ENCODE assay signal across 11 cellular contexts in genomic region chr10:91800756-91801155, GRCh38. TPM values are rescaled to one million over a fixed set of nuclear protein-coding genes. Genes with fewer than 3 reads are reported as not detected.
A peak's percentile ranks its signal among the peaks of the same experiment; 100 is the strongest.
DNase-seq lines count a peak whose midpoint lies in the region; ATAC-seq, FAIRE-seq and TF ChIP-seq lines count a peak whose summit lies in the region.
"Had no signal": no experiment of that assay in that cellular context is flagged by ENCODE, and none has a peak within 500 bp of the region (broad histone marks: within the 10 kb centered on the region; RNA-seq: fewer than 3 reads in every experiment).

No MANE protein-coding gene starts in this region.

- H3K36me3 Mint-ChIP-seq in activated CD4-positive, alpha-beta T cell treated with anti-CD3 and anti-CD28 coated beads, Interleukin-2, amount 10 ng/mL, durations not matched to agents 7 days and 5 days (ENCODE audit: low read depth): peaks cover 54% of the 10 kb centered on the region

- H3K27me3 ChIP-seq in endothelial cell of umbilical vein (ENCODE audit: control insufficient read depth in 2 of 2, insufficient read depth in 2 of 2, low read length in 2 of 2): no peaks in the 10 kb centered on the region
- no peaks in the 10 kb centered on the region for H3K27me3 ChIP-seq in psoas muscle (ENCODE audit: insufficient read depth in 3 of 3, low read length in 2 of 3)
- no peaks in the 10 kb centered on the region for H3K27me3 ChIP-seq in vagina
- H3K27me3 ChIP-seq: sigmoid colon had no signal

- dilution Hi-C loops in endothelial cell of umbilical vein (cut with MboI; ENCODE audit: extremely low pct_ligation_motif_present, low sequenced_read_pairs): no loop called here

- H3K4me2 ChIP-seq in OCI-LY7 (ENCODE audit: low read length) (peak overlapping the region; percentile 96), endothelial cell of umbilical vein (ENCODE audit: insufficient read depth, low read length) (peak overlapping the region; percentile 83)

- H3K4me3 ChIP-seq in OCI-LY7 (ENCODE audit: low read depth, low read length, poor library complexity, severe bottlenecking): peak overlapping the region; percentile 85
- H3K4me3 ChIP-seq in endothelial cell of umbilical vein (replicated peaks in 1 of 3; ENCODE audit: insufficient read depth in 1 of 3, low read depth in 1 of 3, low read length in 3 of 3): no peak overlapping the region
- H3K4me3 ChIP-seq in psoas muscle: peak overlapping the region; percentile 93
- H3K4me3 ChIP-seq in vagina: no peak overlapping the region

- H3K27me3 Mint-ChIP-seq in activated CD4-positive, alpha-beta T cell treated with anti-CD3 and anti-CD28 coated beads, Interleukin-2, amount 10 ng/mL, durations not matched to agents 7 days and 5 days: no peaks in the 10 kb centered on the region

- no peak overlapping the region for H3K27ac Mint-ChIP-seq in activated CD4-positive, alpha-beta T cell treated with anti-CD3 and anti-CD28 coated beads, Interleukin-2, amount 10 ng/mL, durations not matched to agents 7 days and 5 days

- 35 to 44% (median 39%) methylated on average over 1 of the region's 1 CpG for WGBS in psoas muscle, 3 donors

- H3K4me3 Mint-ChIP-seq in activated CD4-positive, alpha-beta T cell treated with anti-CD3 and anti-CD28 coated beads, Interleukin-2, amount 10 ng/mL, durations not matched to agents 7 days and 5 days: peak overlapping the region; percentile 98

- H3K79me2 ChIP-seq in OCI-LY7 (ENCODE audit: insufficient read depth, low read depth, low read length) (peaks cover 82% of the 10 kb centered on the region), endothelial cell of umbilical vein (ENCODE audit: control insufficient read depth, insufficient read depth, low read length) (peaks cover 67% of the 10 kb centered on the region)

- H2AFZ ChIP-seq in OCI-LY7 (ENCODE audit: low read length) (no peak overlapping the region), endothelial cell of umbilical vein (ENCODE audit: low read depth, low read length) (no peak overlapping the region)

- BruUV-seq in OCI-LY7 (replicated peaks; lab: Mats Ljungman, UMichigan) (no TSS peak), endothelial cell of umbilical vein (replicated peaks; lab: Mats Ljungman, UMichigan) (no TSS peak)

- POLR2A ChIA-PET in activated CD4-positive, alpha-beta T cell treated with anti-CD3 and anti-CD28 coated beads, Interleukin-2, amount 10 ng/mL, durations not matched to agents 7 days and 5 days (lab: Charles Lee): no interaction called here
- POLR2A ChIA-PET in OCI-LY7 (lab: Charles Lee) (interaction anchor here (0.6 to 1.3 kb wide), 4 partner anchors 13 to 556 kb away, joined by 4 to 6 read pairs (median 4); partner anchors contain the start of gene BTAF1), endothelial cell of umbilical vein (lab: Charles Lee) (no interaction called here)

- no peaks in the 10 kb centered on the region for H3K9me1 ChIP-seq in endothelial cell of umbilical vein (replicated peaks; ENCODE audit: control insufficient read depth, extremely low read depth, insufficient read depth, low read length)

- no peak overlapping the region for H3K27ac ChIP-seq in OCI-LY7 (ENCODE audit: low read depth, low read length, poor library complexity, severe bottlenecking)
- no peak overlapping the region for H3K27ac ChIP-seq in endothelial cell of umbilical vein (ENCODE audit: insufficient read depth, low read depth, low read length)
- H3K27ac ChIP-seq in psoas muscle: peak overlapping the region; percentile 96
- H3K27ac ChIP-seq in vagina: no peak overlapping the region

- FAIRE-seq in endothelial cell of umbilical vein (lab: Jason Lieb, UNC): no peak

- no peak for TF ChIP-seq CTCF in OCI-LY7 (conservative IDR thresholded peaks at IDR 0.05; ENCODE audit: low read length)
- no peak for TF ChIP-seq CTCF in endothelial cell of umbilical vein (IDR thresholded peaks at IDR 0.05; ENCODE audit: extremely low read depth in 1 of 2, insufficient read depth in 1 of 2, low read depth in 1 of 2, low read length in 2 of 2)
- no peak for TF ChIP-seq CTCF in psoas muscle (IDR thresholded peaks at IDR 0.05)
- no peak for TF ChIP-seq CTCF in vagina (IDR thresholded peaks at IDR 0.05)

- peak in 1 of 4 donors; percentile 30 for ATAC-seq in psoas muscle

- peaks cover 32% of the 10 kb centered on the region for H3K4me1 ChIP-seq in OCI-LY7 (ENCODE audit: insufficient read depth, low read length, poor library complexity, severe bottlenecking)
- H3K4me1 ChIP-seq in endothelial cell of umbilical vein (ENCODE audit: control insufficient read depth, extremely low read depth, insufficient read depth, low read length): peaks cover 28% of the 10 kb centered on the region
- H3K4me1 ChIP-seq in psoas muscle: peaks cover 45% of the 10 kb centered on the region
- H3K4me1 ChIP-seq in vagina: peaks cover 66% of the 10 kb centered on the region

- CTCF ChIA-PET in activated CD4-positive, alpha-beta T cell treated with anti-CD3 and anti-CD28 coated beads, Interleukin-2, amount 10 ng/mL, durations not matched to agents 7 days and 5 days (lab: Charles Lee): no interaction called here
- CTCF ChIA-PET in OCI-LY7 (lab: Charles Lee; ENCODE audit: unreplicated experiment): no interaction called here
- CTCF ChIA-PET in endothelial cell of umbilical vein (lab: Charles Lee): interaction anchor here (1.2 kb wide), 1 partner anchor 42 kb away, joined by 3 read pairs; no protein-coding TSS in a partner anchor

- H3K4me1 Mint-ChIP-seq in activated CD4-positive, alpha-beta T cell treated with anti-CD3 and anti-CD28 coated beads, Interleukin-2, amount 10 ng/mL, durations not matched to agents 7 days and 5 days: peaks cover 71% of the 10 kb centered on the region

- no peaks in the 10 kb centered on the region for H3K9me3 ChIP-seq in OCI-LY7 (ENCODE audit: low read length)
- no peaks in the 10 kb centered on the region for H3K9me3 ChIP-seq in endothelial cell of umbilical vein (replicated peaks; ENCODE audit: control insufficient read depth, insufficient read depth, low read length)
- no peaks in the 10 kb centered on the region for H3K9me3 ChIP-seq in psoas muscle
- H3K9me3 ChIP-seq in vagina: no peaks in the 10 kb centered on the region
- H3K9me3 ChIP-seq: sigmoid colon had no signal

- peaks cover 24% of the 10 kb centered on the region for H4K20me1 ChIP-seq in OCI-LY7 (ENCODE audit: insufficient read depth, low read length)
- H4K20me1 ChIP-seq in endothelial cell of umbilical vein (replicated peaks; ENCODE audit: control insufficient read depth, extremely low read depth, insufficient read depth, low read length): no peaks in the 10 kb centered on the region

- no peak for DNase-seq in activated CD4-positive, alpha-beta T cell treated with anti-CD3 and anti-CD28 coated beads, Interleukin-2, amount 10 ng/mL, durations not matched to agents 7 days and 5 days
- no peak for DNase-seq in activated CD4-positive, alpha-beta T cell treated with anti-CD3 and anti-CD28 coated beads for 4 hours
- peak; percentile 20 for DNase-seq in OCI-LY7 (ENCODE audit: low spot score)
- no peak for DNase-seq in endothelial cell of umbilical vein (ENCODE audit: low read depth, low spot score)
- DNase-seq in psoas muscle: no peak
- no peak for DNase-seq in midbrain (lab: John Stamatoyannopoulos, UW)
- no peak for DNase-seq in NCI-H146 treated with DMSO at 0.1 percent for 48 hours (lab: John Stamatoyannopoulos, UW; ENCODE audit: unreplicated experiment)
- DNase-seq in vagina (ENCODE audit: extremely low spot score in 2 of 2): no peak
- DNase-seq: GDM1, NCI-H2171 treated with DMSO at 0.1 percent for 48 hours, sigmoid colon had no signal

- intact Hi-C loops in OCI-LY7 (cut with micrococcal nuclease; ENCODE audit: unreplicated experiment) (no loop called here), endothelial cell of umbilical vein (cut with micrococcal nuclease) (no loop called here), psoas muscle (cut with DNase I) (no loop called here), vagina (cut with DNase I) (no loop called here)

- no peaks in the 10 kb centered on the region for H3K9me2 ChIP-seq in OCI-LY7 (ENCODE audit: insufficient read depth, low read length)

- TF ChIP-seq POLR2A in endothelial cell of umbilical vein (IDR thresholded peaks at IDR 0.05; ENCODE audit: low read depth, low read length) (no peak), vagina (IDR thresholded peaks at IDR 0.05) (no peak)

- H3K36me3 ChIP-seq in OCI-LY7 (ENCODE audit: insufficient read depth, low read length) (peaks cover 61% of the 10 kb centered on the region), endothelial cell of umbilical vein (ENCODE audit: control insufficient read depth in 2 of 2, extremely low read depth in 1 of 2, insufficient read depth in 2 of 2, low read length in 2 of 2) (peaks cover 0 to 2% of the 10 kb centered on the region in 2 experiments), psoas muscle (ENCODE audit: insufficient read depth in 1 of 2, low read depth in 1 of 2) (peaks cover 6 to 32% of the 10 kb centered on the region in 2 donors), vagina (no peaks in the 10 kb centered on the region)

- H3K9me3 Mint-ChIP-seq in activated CD4-positive, alpha-beta T cell treated with anti-CD3 and anti-CD28 coated beads, Interleukin-2, amount 10 ng/mL, durations not matched to agents 7 days and 5 days: no peaks in the 10 kb centered on the region

- no peak overlapping the region for H3K9ac ChIP-seq in endothelial cell of umbilical vein (replicated peaks; ENCODE audit: extremely low read depth, insufficient read depth, low read length)

TF ChIP-seq in endothelial cell of umbilical vein, 7 proteins besides CTCF, POLR2A, EP300 and RAD21 (continues in another document):
- TF ChIP-seq GATA2 (IDR thresholded peaks at IDR 0.05; ENCODE audit: insufficient read depth, insufficient read length, low read depth, low read length) (no peak), POLR2AphosphoS5 (IDR thresholded peaks at IDR 0.05; ENCODE audit: insufficient read depth, low read depth, low read length) (no peak), MYC (IDR thresholded peaks at IDR 0.05; ENCODE audit: low read depth, low read length) (no peak), FOS (IDR thresholded peaks at IDR 0.05; ENCODE audit: borderline replicate concordance, insufficient read depth, low read length) (no peak)

RNA-seq across cellular contexts. Expression of gene TNKS2, which starts 2.5 kb away (rescaled TPM):
- 10 to 100 TPM; 33.8 to 36.3 TPM for total RNA-seq in activated CD4-positive, alpha-beta T cell treated with anti-CD3 and anti-CD28 coated beads, Interleukin-2, amount 10 ng/mL, durations not matched to agents 7 days and 5 days
- 18.0 and 20.0 TPM in 2 replicates for total RNA-seq in OCI-LY7 (2014; rRNA removed; shearing (Covaris generic))
- total RNA-seq in OCI-LY7 (2022) (31.3 and 32.1 TPM in 2 replicates), endothelial cell of umbilical vein (33.3 and 34.0 TPM in 2 replicates), psoas muscle (10 to 100 TPM; 29.8 to 49.5 (median 35.8) TPM), vagina (36.3 TPM)
- polyA plus RNA-seq in endothelial cell of umbilical vein (10.9 and 13.6 TPM in 2 replicates), psoas muscle (10 to 100 TPM in 2 of 3 donors, 1 to 10 TPM in 1; 6.3 to 20.8 (median 11.8) TPM)
- polyA plus RNA-seq in endothelial cell of umbilical vein (2011; cell fraction: cytosol; rRNA removed): 11.0 and 12.8 TPM in 2 replicates
- 31.7 and 37.5 TPM in 2 replicates for polyA plus RNA-seq in endothelial cell of umbilical vein (2011; cell fraction: nucleus; rRNA removed)
- 26.2 and 32.7 TPM in 2 replicates for polyA plus RNA-seq in endothelial cell of umbilical vein (2012)
- polyA minus RNA-seq in endothelial cell of umbilical vein: 40.5 and 41.5 TPM in 2 replicates
- polyA minus RNA-seq in endothelial cell of umbilical vein (2011; cell fraction: cytosol; rRNA and poly(A)+ RNA removed): 25.6 TPM
- polyA minus RNA-seq in endothelial cell of umbilical vein (2011; cell fraction: nucleus; rRNA and poly(A)+ RNA removed): 25.4 and 34.3 TPM in 2 replicates

Comparison
In these comparisons a context has a peak if more than half of its experiments do, and no peak if none do; other contexts are left out.
1. H3K4me3 ChIP-seq: peak in OCI-LY7 (single experiment) and psoas muscle (single experiment); none in endothelial cell of umbilical vein (0 of 3) and vagina (0 of 2).